9 cellular contexts compared by ENCODE assay signal in genomic region chr6:35552285-35552917, GRCh38. TPM values are rescaled to one million over a fixed set of nuclear protein-coding genes. Genes with fewer than 3 reads are reported as not detected.
DNase-seq lines count a peak whose midpoint lies in the region; ATAC-seq and TF ChIP-seq lines count a peak whose summit lies in the region.
"Had no signal": no experiment of that assay in that cellular context is flagged by ENCODE, and none has a peak within 500 bp of the region (broad histone marks: within the 10 kb centered on the region; RNA-seq: fewer than 3 reads in every experiment).

No MANE protein-coding gene starts in this region.

- intact Hi-C loops in posterior vena cava (cut with DNase I) = no loop called here

- peaks cover 0 to 2% of the 10 kb centered on the region in 2 donors for H3K9me3 Mint-ChIP-seq in effector memory CD8-positive, alpha-beta T cell

- peaks cover 0 to 11% of the 10 kb centered on the region in 2 donors for H3K27me3 Mint-ChIP-seq in effector memory CD8-positive, alpha-beta T cell

- no peak overlapping the region for H3K27ac Mint-ChIP-seq in effector memory CD8-positive, alpha-beta T cell
- H3K27ac Mint-ChIP-seq: IgD-negative memory B cell had no signal

- DNase-seq in CMK (ENCODE audit: low read depth) (peak; percentile 55), posterior vena cava (ENCODE audit: low spot score) (peak; percentile 70), NCI-H1930 (lab: John Stamatoyannopoulos, UW) (no peak)
- peak; percentile 67 for DNase-seq in activated CD4-positive, alpha-beta T cell treated with anti-CD3 and anti-CD28 coated beads, Interleukin-2, amount 50 U/mL, for 1 hour
- peak; percentile 60 to 67 (median 66) for DNase-seq in effector memory CD8-positive, alpha-beta T cell

- no peaks in the 10 kb centered on the region for H3K36me3 Mint-ChIP-seq in effector memory CD8-positive, alpha-beta T cell (ENCODE audit: insufficient read depth)

- peak; percentile 62 for ATAC-seq in effector memory CD8-positive, alpha-beta T cell (replicated peaks)
- ATAC-seq in GM18873 (IDR thresholded peaks at IDR 0.05; ENCODE audit: low FRiP score, unreplicated experiment) = no peak
- no peak for ATAC-seq in HG02623 (IDR thresholded peaks at IDR 0.05; ENCODE audit: unreplicated experiment)

- peak; percentile 87 for TF ChIP-seq CTCF in LNCAP (IDR thresholded peaks at IDR 0.05)

- H3K4me3 Mint-ChIP-seq in effector memory CD8-positive, alpha-beta T cell = no peak overlapping the region
- H3K4me3 Mint-ChIP-seq: IgD-negative memory B cell had no signal

- peaks cover 3% of the 10 kb centered on the region in 2 donors for H3K4me1 Mint-ChIP-seq in effector memory CD8-positive, alpha-beta T cell (ENCODE audit: low read depth in 2 of 2)
- H3K4me1 Mint-ChIP-seq: IgD-negative memory B cell had no signal

RNA-seq across cellular contexts. Expression of gene TULP1, which starts 39.7 kb away (rescaled TPM):
- not detected for total RNA-seq in posterior vena cava

RNA-seq across cellular contexts. Expression of gene TEAD3, which starts 55.5 kb away (rescaled TPM):
- total RNA-seq in posterior vena cava = 10 to 100 TPM; 69.8 to 73.8 TPM

Comparison
In these comparisons a context has a peak if more than half of its experiments do, and no peak if none do; other contexts are left out.
1. DNase-seq: peak in CMK (single experiment), activated CD4-positive, alpha-beta T cell treated with anti-CD3 and anti-CD28 coated beads, Interleukin-2, amount 50 U/mL, for 1 hour (single experiment), effector memory CD8-positive, alpha-beta T cell (3 of 3) and posterior vena cava (single experiment); none in NCI-H1930 (0 of 2).